In genomic region chr17:44220211-44221071, GRCh38 we compare ENCODE assay signal across 8 cellular contexts. TPM values are rescaled to one million over a fixed set of nuclear protein-coding genes. Genes with fewer than 3 reads are reported as not detected.
A peak's percentile ranks its signal among the peaks of the same experiment; 100 is the strongest.
DNase-seq lines count a peak whose midpoint lies in the region; ATAC-seq and TF ChIP-seq lines count a peak whose summit lies in the region.

No MANE protein-coding gene starts in this region.

- H3K9ac ChIP-seq in OCI-LY1 (ENCODE audit: low read length) (peak overlapping the region; percentile 99), neural progenitor cell (peak overlapping the region; percentile 82)

- no peak for TF ChIP-seq POLR2A in vagina (IDR thresholded peaks at IDR 0.05)

- intact Hi-C loops in vagina (cut with DNase I): no loop called here

- H3K4me2 ChIP-seq in GM23338 (peak overlapping the region; percentile 100), OCI-LY1 (ENCODE audit: low read length) (peak overlapping the region; percentile 95), neural progenitor cell (peak overlapping the region; percentile 92)

- H3K9me2 ChIP-seq in GM23338 (ENCODE audit: insufficient read depth): no peaks in the 10 kb centered on the region
- no peaks in the 10 kb centered on the region for H3K9me2 ChIP-seq in OCI-LY1 (ENCODE audit: low read depth, low read length)

- DNase-seq in GM23338 (ENCODE audit: low spot score) (peak; percentile 61), activated gamma-delta T cell (lab: John Stamatoyannopoulos, UW) (peak; percentile 49), fibroblast of villous mesenchyme (ENCODE audit: low read depth) (peak; percentile 54), neural progenitor cell (ENCODE audit: low spot score) (peak; percentile 71), vagina (ENCODE audit: extremely low spot score in 2 of 2) (no peak)

- H3K4me1 ChIP-seq in GM23338 (ENCODE audit: insufficient read depth) (peaks cover 13% of the 10 kb centered on the region), OCI-LY1 (ENCODE audit: insufficient read depth, low read length, severe bottlenecking) (peaks cover 38% of the 10 kb centered on the region), neural progenitor cell (peaks cover 10% of the 10 kb centered on the region), vagina (peaks cover 45% of the 10 kb centered on the region)

- H3K4me1 Mint-ChIP-seq in GM23338 (peaks cover 21% of the 10 kb centered on the region), neural progenitor cell (peaks cover 26% of the 10 kb centered on the region)

- peaks cover 19% of the 10 kb centered on the region for H3F3A ChIP-seq in GM23338 (replicated peaks; ENCODE audit: low read depth)
- H3F3A ChIP-seq in OCI-LY1 (ENCODE audit: insufficient read depth, low read length): no peaks in the 10 kb centered on the region
- peaks cover 38% of the 10 kb centered on the region for H3F3A ChIP-seq in neural progenitor cell (ENCODE audit: low read depth)

- H3K4me3 ChIP-seq in GM23338 (peak overlapping the region; percentile 96), OCI-LY1 (ENCODE audit: low read depth, low read length, poor library complexity, severe bottlenecking) (peak overlapping the region; percentile 86), fibroblast of villous mesenchyme (ENCODE audit: low read depth, low read length) (peak overlapping the region; percentile 86), neural progenitor cell (peak overlapping the region; percentile 86), vagina (peak overlapping the region; percentile 76 to 92)

- H2AFZ ChIP-seq in GM23338: no peak overlapping the region
- H2AFZ ChIP-seq in OCI-LY1 (ENCODE audit: low read length): no peak overlapping the region
- no peak overlapping the region for H2AFZ ChIP-seq in neural progenitor cell (replicated peaks)

- H3K79me2 ChIP-seq in GM23338 (replicated peaks; ENCODE audit: insufficient read depth): peaks cover 29% of the 10 kb centered on the region
- peaks cover 19% of the 10 kb centered on the region for H3K79me2 ChIP-seq in OCI-LY1 (ENCODE audit: insufficient read depth, low read length)
- H3K79me2 ChIP-seq in neural progenitor cell (ENCODE audit: low read depth): peaks cover 73% of the 10 kb centered on the region

- ATAC-seq in GM23338: peak; percentile 12
- no peak for ATAC-seq in HG03571 (IDR thresholded peaks at IDR 0.05; ENCODE audit: unreplicated experiment)

- H3K36me3 Mint-ChIP-seq in GM23338 (ENCODE audit: low read depth): peaks cover 25% of the 10 kb centered on the region
- H3K36me3 Mint-ChIP-seq in neural progenitor cell: peaks cover 6% of the 10 kb centered on the region

- H3K36me3 ChIP-seq in GM23338 (ENCODE audit: insufficient read depth): peaks cover 2% of the 10 kb centered on the region; the same call in 1 of the 2 replicates
- peaks cover 26% of the 10 kb centered on the region for H3K36me3 ChIP-seq in OCI-LY1 (ENCODE audit: insufficient read depth, low read length)
- no peaks in the 10 kb centered on the region for H3K36me3 ChIP-seq in neural progenitor cell
- H3K36me3 ChIP-seq in vagina: peaks cover 0 to 10% of the 10 kb centered on the region in 2 donors

- H3K27ac Mint-ChIP-seq in GM23338: peak overlapping the region; percentile 97
- H3K27ac Mint-ChIP-seq in neural progenitor cell: peak overlapping the region; percentile 79

- H3K9me3 Mint-ChIP-seq in GM23338 (no peaks in the 10 kb centered on the region), neural progenitor cell (no peaks in the 10 kb centered on the region)

- H3K27ac ChIP-seq in C4-2B (peak overlapping the region; percentile 96), GM23338 (ENCODE audit: low read depth) (peak overlapping the region; percentile 90), OCI-LY1 (ENCODE audit: low read depth, low read length, poor library complexity, severe bottlenecking) (peak overlapping the region; percentile 85), neural progenitor cell (peak overlapping the region; percentile 95), vagina (peak overlapping the region; percentile 100)

- H3K27me3 Mint-ChIP-seq in GM23338 (ENCODE audit: insufficient read depth, low read depth, poor library complexity) (peaks cover 17% of the 10 kb centered on the region), neural progenitor cell (ENCODE audit: insufficient read depth, low read depth) (peaks cover 13% of the 10 kb centered on the region)

- H3K9me3 ChIP-seq in OCI-LY1 (ENCODE audit: low read length): no peaks in the 10 kb centered on the region
- H3K9me3 ChIP-seq in neural progenitor cell (ENCODE audit: low read depth): no peaks in the 10 kb centered on the region
- no peaks in the 10 kb centered on the region for H3K9me3 ChIP-seq in vagina

- H4K20me1 ChIP-seq in GM23338 (replicated peaks; ENCODE audit: insufficient read depth) (no peaks in the 10 kb centered on the region; the same call in none of the 2 replicates), OCI-LY1 (ENCODE audit: insufficient read depth, low read length) (no peaks in the 10 kb centered on the region), neural progenitor cell (ENCODE audit: low read depth) (peaks cover 59% of the 10 kb centered on the region)

- H3K4me3 Mint-ChIP-seq in GM23338 (peak overlapping the region; percentile 76), neural progenitor cell (peak overlapping the region; percentile 93)

- peaks cover 11% of the 10 kb centered on the region; the same call in 1 of the 2 replicates for H3K27me3 ChIP-seq in GM23338 (ENCODE audit: insufficient read depth)
- no peaks in the 10 kb centered on the region for H3K27me3 ChIP-seq in OCI-LY1 (ENCODE audit: insufficient read depth, low read length)
- H3K27me3 ChIP-seq in neural progenitor cell: no peaks in the 10 kb centered on the region
- H3K27me3 ChIP-seq in vagina: no peaks in the 10 kb centered on the region

- TF ChIP-seq CTCF in C4-2B (conservative IDR thresholded peaks at IDR 0.05): no peak
- no peak for TF ChIP-seq CTCF in GM23338 (conservative IDR thresholded peaks at IDR 0.05; ENCODE audit: low read depth in 2 of 2)
- TF ChIP-seq CTCF in OCI-LY1 (IDR thresholded peaks at IDR 0.05; ENCODE audit: low read length): no peak
- TF ChIP-seq CTCF in fibroblast of villous mesenchyme (IDR thresholded peaks at IDR 0.05; ENCODE audit: insufficient read depth, low read depth, low read length): no peak
- TF ChIP-seq CTCF in neural progenitor cell (IDR thresholded peaks at IDR 0.05): no peak
- no peak for TF ChIP-seq CTCF in vagina (IDR thresholded peaks at IDR 0.05)

TF ChIP-seq in GM23338, 12 proteins besides CTCF, POLR2A, EP300 and RAD21 (continues in another document):
- no peak for TF ChIP-seq REST (IDR thresholded peaks at IDR 0.05; ENCODE audit: unreplicated experiment)
- no peak for TF ChIP-seq EZH2phosphoT487 (IDR thresholded peaks at IDR 0.05; ENCODE audit: unreplicated experiment)
- no peak for TF ChIP-seq JUNB (IDR thresholded peaks at IDR 0.05; ENCODE audit: unreplicated experiment)
- TF ChIP-seq ZNF114 (CRISPR knock-in tag; IDR thresholded peaks at IDR 0.05): no peak
- TF ChIP-seq NANOG (IDR thresholded peaks at IDR 0.05; ENCODE audit: borderline replicate concordance): no peak
- no peak for TF ChIP-seq EZH2 (IDR thresholded peaks at IDR 0.05; ENCODE audit: low read depth, unreplicated experiment)

RNA-seq across cellular contexts. Expression of gene UBTF, which starts 1.0 kb away (rescaled TPM):
- 62.2 and 78.8 TPM in 2 replicates for total RNA-seq in GM23338 (2014; rRNA removed; shearing (Covaris generic))
- polyA plus RNA-seq in GM23338 (2016; fragmentation: Nextera tagmentation; extraction: Ambion mirVana): 27.0 and 29.9 TPM in 2 replicates
- total RNA-seq in fibroblast of villous mesenchyme (46.1 and 46.6 TPM in 2 replicates), neural progenitor cell (ENCODE audit: low replicate concordance) (23.7 and 32.9 TPM in 2 replicates), vagina (53.5 TPM)

RNA-seq across cellular contexts. Expression of gene ATXN7L3, which starts 20.8 kb away (rescaled TPM):
- 79.3 and 95.0 TPM in 2 replicates for total RNA-seq in GM23338 (2014; rRNA removed; shearing (Covaris generic))
- polyA plus RNA-seq in GM23338 (2016; fragmentation: Nextera tagmentation; extraction: Ambion mirVana): 20.3 and 20.6 TPM in 2 replicates
- total RNA-seq in fibroblast of villous mesenchyme (43.6 and 48.3 TPM in 2 replicates), neural progenitor cell (ENCODE audit: low replicate concordance) (38.9 and 73.6 TPM in 2 replicates), vagina (27.3 TPM)

RNA-seq across cellular contexts. Expression of gene TMUB2, which starts 33.7 kb away (rescaled TPM):
- 15.9 and 20.8 TPM in 2 replicates for total RNA-seq in GM23338 (2014; rRNA removed; shearing (Covaris generic))
- 16.5 and 17.0 TPM in 2 replicates for polyA plus RNA-seq in GM23338 (2016; fragmentation: Nextera tagmentation; extraction: Ambion mirVana)
- 19.0 and 28.1 TPM in 2 replicates for total RNA-seq in fibroblast of villous mesenchyme
- 16.6 and 26.3 TPM in 2 replicates for total RNA-seq in neural progenitor cell (ENCODE audit: low replicate concordance)
- total RNA-seq in vagina: 34.9 TPM

RNA-seq across cellular contexts. Expression of gene SLC4A1, which starts 47.5 kb away (rescaled TPM):
- not detected in 2 replicates for total RNA-seq in GM23338 (2014; rRNA removed; shearing (Covaris generic))
- polyA plus RNA-seq in GM23338 (2016; fragmentation: Nextera tagmentation; extraction: Ambion mirVana): not detected in 2 replicates
- total RNA-seq in fibroblast of villous mesenchyme (not detected in 2 replicates), neural progenitor cell (ENCODE audit: low replicate concordance) (not detected in 2 replicates), vagina (not detected)

RNA-seq across cellular contexts. Expression of gene ASB16, which starts 49.9 kb away (rescaled TPM):
- total RNA-seq in GM23338 (2014; rRNA removed; shearing (Covaris generic)): not detected in 2 replicates
- 0.21 and 0.47 TPM in 2 replicates for polyA plus RNA-seq in GM23338 (2016; fragmentation: Nextera tagmentation; extraction: Ambion mirVana)
- under 0.01 TPM in 1 of 2 replicates, not detected in the other for total RNA-seq in fibroblast of villous mesenchyme
- total RNA-seq in neural progenitor cell (ENCODE audit: low replicate concordance): not detected in 2 replicates
- not detected for total RNA-seq in vagina

Comparison
In these comparisons a context has a peak if more than half of its experiments do, and no peak if none do; other contexts are left out.
1. DNase-seq: peak in GM23338 (single experiment), activated gamma-delta T cell (single experiment), fibroblast of villous mesenchyme (single experiment) and neural progenitor cell (single experiment); none in vagina (0 of 2).
2. Peak in every context shown above with its lines, with median percentiles within 50 percentile points of each other: H3K27ac ChIP-seq, H3K4me2 ChIP-seq and H3K4me3 ChIP-seq.